In genomic region chr9:32550609-32551490, GRCh38 we compare ENCODE assay signal across 1 cellular context.
TF ChIP-seq lines count a peak whose summit lies in the region.

No MANE protein-coding gene starts in this region.

TF ChIP-seq in SK-N-SH, 30 proteins besides CTCF, POLR2A, EP300 and RAD21 (continued from another document):
- TF ChIP-seq, protein P1, sequence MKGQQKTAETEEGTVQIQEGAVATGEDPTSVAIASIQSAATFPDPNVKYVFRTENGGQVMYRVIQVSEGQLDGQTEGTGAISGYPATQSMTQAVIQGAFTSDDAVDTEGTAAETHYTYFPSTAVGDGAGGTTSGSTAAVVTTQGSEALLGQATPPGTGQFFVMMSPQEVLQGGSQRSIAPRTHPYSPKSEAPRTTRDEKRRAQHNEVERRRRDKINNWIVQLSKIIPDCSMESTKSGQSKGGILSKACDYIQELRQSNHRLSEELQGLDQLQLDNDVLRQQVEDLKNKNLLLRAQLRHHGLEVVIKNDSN (IDR thresholded peaks at IDR 0.05; ENCODE audit: borderline replicate concordance, low read depth), result no peak
- TF ChIP-seq POLR2AphosphoS5 (IDR thresholded peaks at IDR 0.05; ENCODE audit: low read depth, low read length), result no peak; the same call in 1 of the 2 replicates
- TF ChIP-seq NFIC (IDR thresholded peaks at IDR 0.05; ENCODE audit: borderline replicate concordance), result no peak
- no peak for TF ChIP-seq FOXM1 (IDR thresholded peaks at IDR 0.05; ENCODE audit: low read depth)
- peak; percentile 78 for TF ChIP-seq MXI1 (IDR thresholded peaks at IDR 0.05; ENCODE audit: low read depth, low read length)
- peak; percentile 94 for TF ChIP-seq NRF1 (IDR thresholded peaks at IDR 0.05; ENCODE audit: low read depth, low read length)
- TF ChIP-seq TAF1 (IDR thresholded peaks at IDR 0.05; ENCODE audit: borderline replicate concordance, low read depth, low read length), result peak; percentile 43
- TF ChIP-seq, protein P2, sequence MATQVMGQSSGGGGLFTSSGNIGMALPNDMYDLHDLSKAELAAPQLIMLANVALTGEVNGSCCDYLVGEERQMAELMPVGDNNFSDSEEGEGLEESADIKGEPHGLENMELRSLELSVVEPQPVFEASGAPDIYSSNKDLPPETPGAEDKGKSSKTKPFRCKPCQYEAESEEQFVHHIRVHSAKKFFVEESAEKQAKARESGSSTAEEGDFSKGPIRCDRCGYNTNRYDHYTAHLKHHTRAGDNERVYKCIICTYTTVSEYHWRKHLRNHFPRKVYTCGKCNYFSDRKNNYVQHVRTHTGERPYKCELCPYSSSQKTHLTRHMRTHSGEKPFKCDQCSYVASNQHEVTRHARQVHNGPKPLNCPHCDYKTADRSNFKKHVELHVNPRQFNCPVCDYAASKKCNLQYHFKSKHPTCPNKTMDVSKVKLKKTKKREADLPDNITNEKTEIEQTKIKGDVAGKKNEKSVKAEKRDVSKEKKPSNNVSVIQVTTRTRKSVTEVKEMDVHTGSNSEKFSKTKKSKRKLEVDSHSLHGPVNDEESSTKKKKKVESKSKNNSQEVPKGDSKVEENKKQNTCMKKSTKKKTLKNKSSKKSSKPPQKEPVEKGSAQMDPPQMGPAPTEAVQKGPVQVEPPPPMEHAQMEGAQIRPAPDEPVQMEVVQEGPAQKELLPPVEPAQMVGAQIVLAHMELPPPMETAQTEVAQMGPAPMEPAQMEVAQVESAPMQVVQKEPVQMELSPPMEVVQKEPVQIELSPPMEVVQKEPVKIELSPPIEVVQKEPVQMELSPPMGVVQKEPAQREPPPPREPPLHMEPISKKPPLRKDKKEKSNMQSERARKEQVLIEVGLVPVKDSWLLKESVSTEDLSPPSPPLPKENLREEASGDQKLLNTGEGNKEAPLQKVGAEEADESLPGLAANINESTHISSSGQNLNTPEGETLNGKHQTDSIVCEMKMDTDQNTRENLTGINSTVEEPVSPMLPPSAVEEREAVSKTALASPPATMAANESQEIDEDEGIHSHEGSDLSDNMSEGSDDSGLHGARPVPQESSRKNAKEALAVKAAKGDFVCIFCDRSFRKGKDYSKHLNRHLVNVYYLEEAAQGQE (IDR thresholded peaks at IDR 0.05; ENCODE audit: low read depth, low read length), result no peak
- no peak for TF ChIP-seq SIN3A (IDR thresholded peaks at IDR 0.05; ENCODE audit: borderline replicate concordance, low read depth, low read length)
- no peak for TF ChIP-seq TEAD4 (IDR thresholded peaks at IDR 0.05; ENCODE audit: borderline replicate concordance, insufficient read depth)
- no peak for TF ChIP-seq TCF12 (IDR thresholded peaks at IDR 0.05)
- TF ChIP-seq JUND (IDR thresholded peaks at IDR 0.05), result no peak
- no peak for TF ChIP-seq EZH2phosphoT487 (IDR thresholded peaks at IDR 0.05; ENCODE audit: borderline replicate concordance, low read depth)
- TF ChIP-seq CHD2 (IDR thresholded peaks at IDR 0.05; ENCODE audit: low read length, partially characterized antibody), result peak; percentile 99
- no peak for TF ChIP-seq MEF2A (IDR thresholded peaks at IDR 0.05; ENCODE audit: borderline replicate concordance, low read depth)
- TF ChIP-seq ELF1 (IDR thresholded peaks at IDR 0.05), result no peak; the same call in 1 of the 2 replicates
- TF ChIP-seq GABPA (IDR thresholded peaks at IDR 0.05; ENCODE audit: low read depth), result no peak
TF ChIP-seq in SK-N-SH: peak in this region for 7.
